Comparison of ENCODE assay signal across 31 cellular contexts in the genomic region with DNA sequence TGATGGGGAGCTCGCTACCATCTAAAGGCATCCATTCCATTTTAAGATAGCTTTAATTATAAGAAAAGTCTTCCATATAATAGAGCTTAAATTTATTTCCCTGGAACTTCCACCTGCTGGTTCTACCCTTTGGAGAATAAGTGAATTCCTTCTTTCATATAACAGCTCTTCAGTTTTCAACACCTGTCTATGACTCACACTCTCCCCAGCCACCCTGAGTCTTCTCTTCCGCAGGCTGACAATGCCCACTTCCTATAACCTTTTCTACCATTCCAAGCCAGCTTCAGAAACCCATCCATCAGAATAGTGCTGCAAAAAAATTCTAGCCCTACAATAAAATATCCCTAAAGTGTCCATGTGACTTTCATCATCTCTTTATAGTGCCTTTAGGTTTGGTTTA.
DNase-seq lines count a peak whose midpoint lies in the region; ATAC-seq and TF ChIP-seq lines count a peak whose summit lies in the region.
"Had no signal": no experiment of that assay in that cellular context is flagged by ENCODE, and none has a peak within 500 bp of the region (broad histone marks: within the 10 kb centered on the region; RNA-seq: fewer than 3 reads in every experiment).

No MANE protein-coding gene starts in this region.

- peak overlapping the region in 40 of 59 donors; percentile 8 to 76 (median 56) for H3K27ac ChIP-seq in dorsolateral prefrontal cortex
- H3K27ac ChIP-seq: brain microvascular endothelial cell, gastrocnemius medialis, lower lobe of right lung, neutrophil, SJCRH30, thoracic aorta, vagina, WERI-Rb-1 had no signal

- ATAC-seq in HG02623 (IDR thresholded peaks at IDR 0.05; ENCODE audit: unreplicated experiment): no peak
- no peak for ATAC-seq in GM21825 (IDR thresholded peaks at IDR 0.05; ENCODE audit: unreplicated experiment)
- ATAC-seq: gastrocnemius medialis; lower lobe of right lung; naive thymus-derived CD4-positive, alpha-beta T cell; stimulated activated naive CD8-positive, alpha-beta T cell treated with anti-CD3 and anti-CD28 coated beads, Interleukin-15, Interleukin-2, amounts not matched to agents 100 U/mL and 50 U/mL, for 24 hours had no signal

- DNase-seq in SHP77 (lab: John Stamatoyannopoulos, UW): peak; percentile 4 to 9
- no peak for DNase-seq in SHP77 treated with DMSO at 0.1 percent for 48 hours (lab: John Stamatoyannopoulos, UW)
- DNase-seq in NCI-H345 (lab: John Stamatoyannopoulos, UW): peak; percentile 37
- no peak for DNase-seq in dorsolateral prefrontal cortex
- DNase-seq in activated CD8-positive, alpha-beta memory T cell treated with anti-CD3 and anti-CD28 coated beads, Interleukin-2, amount 50 U/mL, for 48 hours: no peak
- DNase-seq in activated CD4-positive, CD25-positive, alpha-beta regulatory T cell (lab: John Stamatoyannopoulos, UW): no peak
- DNase-seq: activated CD4-positive, alpha-beta T cell treated with anti-CD3 and anti-CD28 coated beads for 48 hours; activated naive CD4-positive, alpha-beta T cell treated with anti-CD3 and anti-CD28 coated beads, Interleukin-2, amount 50 U/mL, for 16 hours; activated T-cell treated with anti-CD3 and anti-CD28 coated beads for 4 hours; brain microvascular endothelial cell; CD8-positive, alpha-beta memory T cell; DND-41; gastrocnemius medialis; GF-D8; lower lobe of right lung; MV-4-11; naive thymus-derived CD4-positive, alpha-beta T cell; SJCRH30; stimulated activated CD4-positive, alpha-beta T cell treated with anti-CD3 and anti-CD28 coated beads, Interleukin-1b, Interleukin-23, amount 100 ng/mL, for 48 hours; stimulated activated naive CD8-positive, alpha-beta T cell treated with anti-CD3 and anti-CD28 coated beads, Interleukin-15, Interleukin-2, amounts not matched to agents 100 U/mL and 50 U/mL, for 24 hours; SW 1271; T-helper 9 cell had no signal

- intact Hi-C loops in dorsolateral prefrontal cortex (cut with DNase I): no loop called here

- no peak overlapping the region for H3K4me3 ChIP-seq in dorsolateral prefrontal cortex
- H3K4me3 ChIP-seq: gastrocnemius medialis, GM23338, lower lobe of right lung, right atrium auricular region, SJCRH30, smooth muscle cell, thoracic aorta, vagina had no signal

- no peaks in the 10 kb centered on the region for H3K27me3 ChIP-seq in dorsolateral prefrontal cortex
- H3K27me3 ChIP-seq: brain microvascular endothelial cell, right atrium auricular region, SJCRH30, vagina had no signal

- TF ChIP-seq CTCF in dorsolateral prefrontal cortex (IDR thresholded peaks at IDR 0.05 in 54 of 56, conservative IDR thresholded peaks at IDR 0.05 in 2 of 56; ENCODE audit: low read depth in 1 of 56, partially characterized antibody in 56 of 56): no peak

Comparison
In these comparisons a context has a peak if more than half of its experiments do, and no peak if none do; other contexts are left out.
1. DNase-seq: peak in SHP77 (2 of 2) and NCI-H345 (single experiment); none in SHP77 treated with DMSO at 0.1 percent for 48 hours (single experiment), dorsolateral prefrontal cortex (0 of 10), activated CD8-positive, alpha-beta memory T cell treated with anti-CD3 and anti-CD28 coated beads, Interleukin-2, amount 50 U/mL, for 48 hours (single experiment) and activated CD4-positive, CD25-positive, alpha-beta regulatory T cell (0 of 4).